ENCODE assay signal across 1 cellular context in the genomic region with DNA sequence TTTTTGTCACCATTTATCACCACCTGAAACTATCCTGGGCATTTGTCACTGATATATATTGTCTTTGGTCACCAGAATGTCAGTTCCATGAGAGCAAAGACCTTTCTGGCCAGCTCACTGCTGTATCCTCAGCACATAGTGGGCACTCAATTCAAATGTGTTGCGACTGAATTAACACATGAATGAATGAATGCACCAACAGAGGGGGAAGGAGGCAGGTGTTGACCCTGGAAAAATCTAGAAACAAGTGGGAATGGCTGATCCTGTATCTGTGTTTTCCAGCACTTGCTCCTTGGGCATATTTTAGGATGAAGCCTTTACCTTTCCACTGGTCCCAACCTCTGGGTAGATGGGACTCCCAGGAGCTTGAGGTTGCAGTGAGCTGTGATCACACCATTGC.
TF ChIP-seq lines count a peak whose summit lies in the region.

No MANE protein-coding gene starts in this region.

TF ChIP-seq in GM23338, 12 proteins besides CTCF, POLR2A, EP300 and RAD21 (continued from another document):
- TF ChIP-seq, protein P1, sequence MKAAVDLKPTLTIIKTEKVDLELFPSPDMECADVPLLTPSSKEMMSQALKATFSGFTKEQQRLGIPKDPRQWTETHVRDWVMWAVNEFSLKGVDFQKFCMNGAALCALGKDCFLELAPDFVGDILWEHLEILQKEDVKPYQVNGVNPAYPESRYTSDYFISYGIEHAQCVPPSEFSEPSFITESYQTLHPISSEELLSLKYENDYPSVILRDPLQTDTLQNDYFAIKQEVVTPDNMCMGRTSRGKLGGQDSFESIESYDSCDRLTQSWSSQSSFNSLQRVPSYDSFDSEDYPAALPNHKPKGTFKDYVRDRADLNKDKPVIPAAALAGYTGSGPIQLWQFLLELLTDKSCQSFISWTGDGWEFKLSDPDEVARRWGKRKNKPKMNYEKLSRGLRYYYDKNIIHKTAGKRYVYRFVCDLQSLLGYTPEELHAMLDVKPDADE (IDR thresholded peaks at IDR 0.05) = no peak
